In the genomic region with DNA sequence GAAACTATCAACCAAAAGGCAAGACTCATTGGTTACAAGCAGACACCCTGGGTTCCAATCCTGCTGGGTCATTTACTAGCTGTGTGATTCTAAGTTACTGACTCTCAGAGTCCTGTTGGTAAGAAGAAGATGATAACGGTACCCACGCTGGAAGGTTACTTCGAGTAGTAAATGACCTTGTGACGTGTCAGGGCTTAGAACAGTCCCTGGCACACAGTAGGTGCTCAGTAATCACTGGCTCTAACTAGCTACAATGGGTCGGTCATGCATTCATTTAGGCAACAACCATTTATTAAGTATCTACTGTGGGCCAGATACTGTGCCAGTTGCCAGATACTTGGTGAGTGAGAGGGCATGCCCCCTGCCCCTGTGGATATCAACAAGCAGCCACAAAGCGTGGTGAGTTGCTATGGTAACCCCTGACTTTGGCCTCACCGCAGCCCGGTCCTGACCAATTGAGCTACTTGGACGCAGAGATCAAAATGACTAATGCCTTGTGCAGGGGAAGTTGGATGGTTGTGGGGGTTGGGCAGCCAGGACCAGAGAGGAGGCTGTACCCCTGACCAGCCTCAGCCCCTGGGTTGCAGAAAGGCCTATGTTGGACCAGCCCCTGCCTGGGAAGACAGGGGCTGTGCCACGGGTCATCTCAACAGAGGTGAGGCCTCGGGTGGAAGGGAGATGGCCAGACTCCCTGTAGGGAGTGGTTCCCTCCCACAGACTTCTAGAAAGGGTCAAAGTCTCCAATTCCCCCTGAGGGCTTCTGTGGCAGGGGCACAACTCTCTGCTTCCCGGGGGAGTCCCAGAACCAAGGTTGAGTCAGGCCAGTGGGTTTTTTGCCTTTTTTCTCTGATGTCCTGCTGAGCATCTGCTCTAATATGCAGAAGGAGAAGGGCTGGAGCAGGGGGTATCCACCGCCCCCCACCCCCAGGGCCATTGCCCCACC, we compare ENCODE assay signal across 8 cellular contexts. TPM values are rescaled to one million over a fixed set of nuclear protein-coding genes. Genes with fewer than 3 reads are reported as not detected.
DNase-seq lines count a peak whose midpoint lies in the region; ATAC-seq and TF ChIP-seq lines count a peak whose summit lies in the region.

No MANE protein-coding gene starts in this region.

- H3K4me3 ChIP-seq in left lung: no peak overlapping the region
- H3K4me3 ChIP-seq in aorta (ENCODE audit: low read length in 2 of 2): no peak overlapping the region

- H3K9me3 Mint-ChIP-seq in stimulated activated naive CD8-positive, alpha-beta T cell treated with anti-CD3 and anti-CD28 coated beads, Interleukin-15, Interleukin-2, amounts not matched to agents 100 ng/mL and 50 ng/mL, for 24 hours: no peaks in the 10 kb centered on the region
- H3K9me3 Mint-ChIP-seq in activated naive CD8-positive, alpha-beta T cell treated with anti-CD3 and anti-CD28 coated beads, Interleukin-2, amount 50 U/mL, for 24 hours: no peaks in the 10 kb centered on the region

- peaks cover 0 to 4% of the 10 kb centered on the region in 2 donors for H3K9me3 ChIP-seq in left lung
- no peaks in the 10 kb centered on the region for H3K9me3 ChIP-seq in aorta (ENCODE audit: control insufficient read depth, low read length)

- H3K27ac ChIP-seq in left lung (no peak overlapping the region), aorta (ENCODE audit: low read depth in 1 of 2, low read length in 2 of 2) (peak overlapping the region in 1 of 2 donors; percentile 23)

- no peak for ATAC-seq in stimulated activated naive CD8-positive, alpha-beta T cell treated with anti-CD3 and anti-CD28 coated beads, Interleukin-15, Interleukin-2, amounts not matched to agents 100 U/mL and 50 U/mL, for 24 hours
- ATAC-seq in activated naive CD8-positive, alpha-beta T cell treated with anti-CD3 and anti-CD28 coated beads, Interleukin-2, amount 50 U/mL, for 24 hours: no peak
- peak; percentile 33 for ATAC-seq in left lung
- peak; percentile 27 for ATAC-seq in aorta (ENCODE audit: low FRiP score)

- no peaks in the 10 kb centered on the region for H3K27me3 Mint-ChIP-seq in stimulated activated naive CD8-positive, alpha-beta T cell treated with anti-CD3 and anti-CD28 coated beads, Interleukin-15, Interleukin-2, amounts not matched to agents 100 ng/mL and 50 ng/mL, for 24 hours
- no peaks in the 10 kb centered on the region for H3K27me3 Mint-ChIP-seq in activated naive CD8-positive, alpha-beta T cell treated with anti-CD3 and anti-CD28 coated beads, Interleukin-2, amount 50 U/mL, for 24 hours

- WGBS in aorta, 2 donors: 55 to 65% methylated on average over 13 of the region's 13 CpGs

- H3K36me3 ChIP-seq in left lung (no peaks in the 10 kb centered on the region), aorta (ENCODE audit: control insufficient read depth in 1 of 2, insufficient read depth in 2 of 2, low read length in 1 of 2) (no peaks in the 10 kb centered on the region)

- H3K27ac Mint-ChIP-seq in stimulated activated naive CD8-positive, alpha-beta T cell treated with anti-CD3 and anti-CD28 coated beads, Interleukin-15, Interleukin-2, amounts not matched to agents 100 ng/mL and 50 ng/mL, for 24 hours: peak overlapping the region; percentile 67
- peak overlapping the region; percentile 27 for H3K27ac Mint-ChIP-seq in activated naive CD8-positive, alpha-beta T cell treated with anti-CD3 and anti-CD28 coated beads, Interleukin-2, amount 50 U/mL, for 24 hours

- H3K27me3 ChIP-seq in left lung (no peaks in the 10 kb centered on the region), aorta (ENCODE audit: control insufficient read depth in 1 of 2, insufficient read depth in 2 of 2, low read length in 1 of 2) (no peaks in the 10 kb centered on the region)

- no peak overlapping the region for H3K4me3 Mint-ChIP-seq in stimulated activated naive CD8-positive, alpha-beta T cell treated with anti-CD3 and anti-CD28 coated beads, Interleukin-15, Interleukin-2, amounts not matched to agents 100 ng/mL and 50 ng/mL, for 24 hours
- no peak overlapping the region for H3K4me3 Mint-ChIP-seq in activated naive CD8-positive, alpha-beta T cell treated with anti-CD3 and anti-CD28 coated beads, Interleukin-2, amount 50 U/mL, for 24 hours

- intact Hi-C loops in left lung (cut with DNase I): no loop called here
- intact Hi-C loops in aorta (cut with DNase I): no loop called here

- no peak for TF ChIP-seq CTCF in left lung (IDR thresholded peaks at IDR 0.05)

- peaks cover 84% of the 10 kb centered on the region for H3K4me1 Mint-ChIP-seq in stimulated activated naive CD8-positive, alpha-beta T cell treated with anti-CD3 and anti-CD28 coated beads, Interleukin-15, Interleukin-2, amounts not matched to agents 100 ng/mL and 50 ng/mL, for 24 hours (ENCODE audit: low read depth)
- H3K4me1 Mint-ChIP-seq in activated naive CD8-positive, alpha-beta T cell treated with anti-CD3 and anti-CD28 coated beads, Interleukin-2, amount 50 U/mL, for 24 hours: peaks cover 76% of the 10 kb centered on the region

- peaks cover 45% of the 10 kb centered on the region for H3K36me3 Mint-ChIP-seq in stimulated activated naive CD8-positive, alpha-beta T cell treated with anti-CD3 and anti-CD28 coated beads, Interleukin-15, Interleukin-2, amounts not matched to agents 100 ng/mL and 50 ng/mL, for 24 hours (ENCODE audit: low read depth)
- H3K36me3 Mint-ChIP-seq in activated naive CD8-positive, alpha-beta T cell treated with anti-CD3 and anti-CD28 coated beads, Interleukin-2, amount 50 U/mL, for 24 hours (ENCODE audit: low read depth): peaks cover 44% of the 10 kb centered on the region

- DNase-seq in stimulated activated naive CD8-positive, alpha-beta T cell treated with anti-CD3 and anti-CD28 coated beads, Interleukin-15, Interleukin-2, amounts not matched to agents 100 U/mL and 50 U/mL, for 24 hours: no peak
- no peak for DNase-seq in activated naive CD8-positive, alpha-beta T cell treated with anti-CD3 and anti-CD28 coated beads, Interleukin-2, amount 50 U/mL, for 24 hours
- DNase-seq in left lung (peak in 1 of 2 donors; percentile 68), aorta (peak; percentile 86 to 93), NCI-H1092 (lab: John Stamatoyannopoulos, UW) (no peak), NCI-H1694 (lab: John Stamatoyannopoulos, UW) (no peak), cortex of kidney (lab: John Stamatoyannopoulos, UW) (no peak)

- peaks cover 28 to 72% of the 10 kb centered on the region in 2 donors for H3K4me1 ChIP-seq in left lung
- peaks cover 0 to 2% of the 10 kb centered on the region in 2 donors for H3K4me1 ChIP-seq in aorta (ENCODE audit: control insufficient read depth in 1 of 2, insufficient read depth in 2 of 2, low read length in 2 of 2)

RNA-seq across cellular contexts. Expression of a gene that starts 16.0 kb away (rescaled TPM):
- total RNA-seq in left lung (100 to 1,000 TPM in 1 of 2 donors, 10 to 100 TPM in 1; 53.6 to 120 TPM), aorta (100 to 1,000 TPM; 117 to 325 TPM)
- polyA plus RNA-seq in aorta: 10 to 100 TPM; 27.5 to 57.7 TPM

RNA-seq across cellular contexts. Expression of a gene that starts 41.9 kb away (rescaled TPM):
- total RNA-seq in left lung (not detected), aorta (not detected)
- not detected for polyA plus RNA-seq in aorta

Comparison
In these comparisons a context has a peak if more than half of its experiments do, and no peak if none do; other contexts are left out.
1. ATAC-seq: peak in left lung (single experiment) and aorta (single experiment); none in stimulated activated naive CD8-positive, alpha-beta T cell treated with anti-CD3 and anti-CD28 coated beads, Interleukin-15, Interleukin-2, amounts not matched to agents 100 U/mL and 50 U/mL, for 24 hours (single experiment) and activated naive CD8-positive, alpha-beta T cell treated with anti-CD3 and anti-CD28 coated beads, Interleukin-2, amount 50 U/mL, for 24 hours (single experiment).
2. DNase-seq: peak in aorta (2 of 2); none in stimulated activated naive CD8-positive, alpha-beta T cell treated with anti-CD3 and anti-CD28 coated beads, Interleukin-15, Interleukin-2, amounts not matched to agents 100 U/mL and 50 U/mL, for 24 hours (single experiment), activated naive CD8-positive, alpha-beta T cell treated with anti-CD3 and anti-CD28 coated beads, Interleukin-2, amount 50 U/mL, for 24 hours (single experiment), NCI-H1092 (single experiment), NCI-H1694 (single experiment) and cortex of kidney (single experiment).